In the genomic region with DNA sequence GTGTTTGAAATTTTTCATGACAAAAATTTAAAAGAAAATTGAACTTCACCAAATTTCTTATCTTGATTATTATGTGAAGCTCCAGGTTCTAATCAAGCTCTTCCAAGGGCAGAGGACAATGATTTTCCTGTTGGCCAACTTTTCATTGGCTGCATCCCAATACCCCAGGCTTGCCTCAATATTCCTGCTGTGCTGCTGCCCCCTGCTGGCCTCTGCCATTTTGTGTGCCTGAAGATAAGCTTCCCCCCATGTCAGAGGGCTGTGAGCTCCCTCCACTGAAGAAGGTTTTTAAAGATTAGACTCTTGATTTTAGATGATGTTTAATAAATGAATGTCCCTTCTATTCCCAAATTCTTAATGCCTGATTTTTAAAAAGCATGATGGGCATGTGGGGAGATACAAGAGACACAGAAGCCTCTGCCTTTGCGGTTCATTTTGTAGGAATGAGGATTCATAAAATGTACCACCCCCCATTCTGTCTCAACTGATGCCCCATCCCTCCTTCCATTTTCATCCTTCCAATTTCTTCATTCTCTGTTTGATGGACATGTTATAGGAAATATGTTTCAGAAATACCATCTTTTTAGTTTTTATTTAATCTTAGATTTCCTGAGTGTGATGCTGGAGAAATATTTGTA, we compare ENCODE assay signal across 8 cellular contexts.
DNase-seq lines count a peak whose midpoint lies in the region; ATAC-seq and TF ChIP-seq lines count a peak whose summit lies in the region.

No MANE protein-coding gene starts in this region.

- POLR2A ChIA-PET in activated CD8-positive, alpha-beta T cell treated with anti-CD3 and anti-CD28 coated beads, Interleukin-2, amount 10 ng/mL, durations not matched to agents 7 days and 5 days (lab: Charles Lee) = no interaction called here

- ATAC-seq in activated CD8-positive, alpha-beta T cell treated with anti-CD3 and anti-CD28 coated beads, Interleukin-2, amount 10 ng/mL, durations not matched to agents 7 days and 5 days = no peak
- ATAC-seq in esophagus mucosa (peak; percentile 81), natural killer cell (peak in 1 of 3 donors; percentile 43), GM19035 (IDR thresholded peaks at IDR 0.05; ENCODE audit: unreplicated experiment) (no peak)

- no peaks in the 10 kb centered on the region for H3K9me3 ChIP-seq in tibial nerve

- TF ChIP-seq CTCF in natural killer cell (IDR thresholded peaks at IDR 0.05) = peak; percentile 44
- TF ChIP-seq CTCF in tibial nerve (IDR thresholded peaks at IDR 0.05) = peak; percentile 37 to 47 (median 37)

- H3K27me3 ChIP-seq in tibial nerve = no peaks in the 10 kb centered on the region

- peaks cover 11% of the 10 kb centered on the region for H3K4me1 Mint-ChIP-seq in activated CD8-positive, alpha-beta T cell treated with anti-CD3 and anti-CD28 coated beads, Interleukin-2, amount 10 ng/mL, durations not matched to agents 7 days and 5 days (ENCODE audit: low read depth)
- H3K4me1 Mint-ChIP-seq in natural killer cell = peaks cover 5 to 6% of the 10 kb centered on the region in 2 donors

- WGBS in tibial nerve, 2 donors = 88 to 93% methylated on average over 1 of the region's 1 CpG

- no peak for TF ChIP-seq POLR2A in tibial nerve (IDR thresholded peaks at IDR 0.05)

- intact Hi-C loops in natural killer cell (cut with micrococcal nuclease) = loop anchor here (2.0 kb wide), 1 partner anchor 717 kb away; no protein-coding TSS in a partner anchor

- H3K27ac ChIP-seq in tibial nerve = no peak overlapping the region

- H3K4me1 ChIP-seq in tibial nerve = no peaks in the 10 kb centered on the region

- no peaks in the 10 kb centered on the region for H3K36me3 Mint-ChIP-seq in activated CD8-positive, alpha-beta T cell treated with anti-CD3 and anti-CD28 coated beads, Interleukin-2, amount 10 ng/mL, durations not matched to agents 7 days and 5 days (ENCODE audit: low read depth)
- no peaks in the 10 kb centered on the region for H3K36me3 Mint-ChIP-seq in natural killer cell

- no peaks in the 10 kb centered on the region for H3K36me3 ChIP-seq in tibial nerve

- H3K27me3 Mint-ChIP-seq in activated CD8-positive, alpha-beta T cell treated with anti-CD3 and anti-CD28 coated beads, Interleukin-2, amount 10 ng/mL, durations not matched to agents 7 days and 5 days (ENCODE audit: low read depth) = peaks cover 33% of the 10 kb centered on the region
- H3K27me3 Mint-ChIP-seq in natural killer cell (ENCODE audit: low read depth in 2 of 2) = peaks cover 10 to 40% of the 10 kb centered on the region in 2 donors

- CTCF ChIA-PET in activated CD8-positive, alpha-beta T cell treated with anti-CD3 and anti-CD28 coated beads, Interleukin-2, amount 10 ng/mL, durations not matched to agents 7 days and 5 days (lab: Charles Lee) = interaction anchor here (0.5 to 2.6 kb wide), 41 partner anchors 9 to 977 kb away, joined by 3 to 16 read pairs (median 4); no protein-coding TSS in a partner anchor

- peak; percentile 23 to 26 for DNase-seq in AML-193 (lab: John Stamatoyannopoulos, UW)
- peak; percentile 39 for DNase-seq in GM19238 (ENCODE audit: insufficient read length, low spot score)
- peak; percentile 69 to 85 for DNase-seq in NCI-H524 (lab: John Stamatoyannopoulos, UW)
- DNase-seq in activated CD8-positive, alpha-beta T cell treated with anti-CD3 and anti-CD28 coated beads, Interleukin-2, amount 10 ng/mL, durations not matched to agents 7 days and 5 days = peak; percentile 64
- no peak for DNase-seq in natural killer cell
- DNase-seq in tibial nerve (ENCODE audit: low spot score in 2 of 2) = peak; percentile 62 to 85

- H3K4me3 Mint-ChIP-seq in activated CD8-positive, alpha-beta T cell treated with anti-CD3 and anti-CD28 coated beads, Interleukin-2, amount 10 ng/mL, durations not matched to agents 7 days and 5 days = no peak overlapping the region
- no peak overlapping the region for H3K4me3 Mint-ChIP-seq in natural killer cell

- no peak overlapping the region for H3K4me3 ChIP-seq in tibial nerve

- no peak overlapping the region for H3K27ac Mint-ChIP-seq in activated CD8-positive, alpha-beta T cell treated with anti-CD3 and anti-CD28 coated beads, Interleukin-2, amount 10 ng/mL, durations not matched to agents 7 days and 5 days
- no peak overlapping the region for H3K27ac Mint-ChIP-seq in natural killer cell

- TF ChIP-seq EP300 in tibial nerve (IDR thresholded peaks at IDR 0.05) = no peak

- H3K9me3 Mint-ChIP-seq in activated CD8-positive, alpha-beta T cell treated with anti-CD3 and anti-CD28 coated beads, Interleukin-2, amount 10 ng/mL, durations not matched to agents 7 days and 5 days (ENCODE audit: insufficient read depth) = no peaks in the 10 kb centered on the region
- H3K9me3 Mint-ChIP-seq in natural killer cell = no peaks in the 10 kb centered on the region
